Comparison of ENCODE assay signal across 11 cellular contexts in the genomic region with DNA sequence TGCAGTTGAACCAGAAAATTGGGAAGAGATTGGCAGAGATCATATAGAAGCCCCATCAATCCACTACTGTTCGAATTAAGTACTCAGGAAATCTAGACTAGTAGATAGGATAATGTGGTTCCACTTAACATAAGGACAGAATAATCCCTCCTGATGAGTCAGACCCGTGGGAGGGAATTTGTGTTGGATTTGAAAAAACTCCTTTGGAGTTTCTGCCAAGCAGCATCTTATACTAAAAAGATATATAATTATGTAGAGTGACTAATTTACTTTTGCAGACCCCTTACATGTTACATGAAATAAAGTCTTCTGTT.
DNase-seq lines count a peak whose midpoint lies in the region; FAIRE-seq and TF ChIP-seq lines count a peak whose summit lies in the region.
"Had no signal": no experiment of that assay in that cellular context is flagged by ENCODE, and none has a peak within 500 bp of the region (broad histone marks: within the 10 kb centered on the region; RNA-seq: fewer than 3 reads in every experiment).

No MANE protein-coding gene starts in this region.

- no peaks in the 10 kb centered on the region for H3K4me1 ChIP-seq in prostate gland (replicated peaks)
- H3K4me1 ChIP-seq: suprapubic skin had no signal

- no peak for FAIRE-seq in GM12892 (lab: Jason Lieb, UNC)

- no peak overlapping the region for H3K27ac ChIP-seq in prostate gland
- H3K27ac ChIP-seq: suprapubic skin had no signal

- 39% methylated on average over 2 of the region's 2 CpGs for WGBS in prostate gland

- H3K27me3 ChIP-seq in prostate gland (replicated peaks; ENCODE audit: insufficient read depth) = no peaks in the 10 kb centered on the region
- H3K27me3 ChIP-seq: suprapubic skin had no signal

- no peak for TF ChIP-seq CTCF in prostate gland (IDR thresholded peaks at IDR 0.05)

- no peak for TF ChIP-seq POLR2A in prostate gland (IDR thresholded peaks at IDR 0.05)
- no peak for TF ChIP-seq POLR2A in GM12892 (IDR thresholded peaks at IDR 0.05; ENCODE audit: low read depth, low read length)

- no peaks in the 10 kb centered on the region for H3K36me3 ChIP-seq in prostate gland
- H3K36me3 ChIP-seq: suprapubic skin had no signal

- intact Hi-C loops in head of caudate nucleus (cut with DNase I) (no loop called here), prostate gland (cut with DNase I) (no loop called here)

- peak; percentile 42 for DNase-seq in AG08395 (ENCODE audit: low spot score)
- peak; percentile 45 for DNase-seq in HS-27A (ENCODE audit: low read depth)
- DNase-seq in amniotic epithelial cell (ENCODE audit: low read depth) = peak; percentile 93
- peak in 22 of 42 donors; percentile 8 to 74 (median 38) for DNase-seq in head of caudate nucleus
- no peak for DNase-seq in prostate gland (ENCODE audit: low spot score)
- no peak for DNase-seq in GM12892 (ENCODE audit: insufficient read length)
- no peak for DNase-seq in HuH-7.5 (ENCODE audit: low spot score)
- no peak for DNase-seq in activated effector memory CD4-positive, alpha-beta T cell treated with Interleukin-2 at 50 U/mL for 16 hours
- DNase-seq: CD4-positive, CD25-positive, alpha-beta regulatory T cell; hippocampal formation had no signal

- no peak overlapping the region for H3K4me3 ChIP-seq in prostate gland
- H3K4me3 ChIP-seq: suprapubic skin had no signal

- H3K9me3 ChIP-seq in prostate gland = no peaks in the 10 kb centered on the region
- H3K9me3 ChIP-seq: suprapubic skin had no signal

Comparison
In these comparisons a context has a peak if more than half of its experiments do, and no peak if none do; other contexts are left out.
1. DNase-seq: peak in AG08395 (single experiment), HS-27A (single experiment), amniotic epithelial cell (single experiment) and head of caudate nucleus (22 of 42); none in prostate gland (single experiment), GM12892 (single experiment), HuH-7.5 (single experiment) and activated effector memory CD4-positive, alpha-beta T cell treated with Interleukin-2 at 50 U/mL for 16 hours (single experiment).